In genomic region chr5:119315516-119315949, GRCh38 we compare ENCODE assay signal across 1 cellular context.
TF ChIP-seq lines count a peak whose summit lies in the region.

No MANE protein-coding gene starts in this region.

TF ChIP-seq in K562, 482 proteins besides CTCF, POLR2A, EP300 and RAD21 (continued from another document):
- TF ChIP-seq JUND (IDR thresholded peaks at IDR 0.05; ENCODE audit: borderline replicate concordance, low read depth, low read length) (0 out of 2 replicates have a peak, but pooled peaks have one; percentile 14), JUND (tag; IDR thresholded peaks at IDR 0.05; ENCODE audit: borderline replicate concordance, low read depth, low read length) (no peak; the same call in 2 of the 3 replicates), ZNF592 (IDR thresholded peaks at IDR 0.05) (peak; percentile 46; the same call in 1 of the 2 replicates), SMC3 (conservative IDR thresholded peaks at IDR 0.05; ENCODE audit: insufficient read depth, low read depth, low read length) (peak; percentile 36; the same call in 1 of the 2 replicates), MEIS2 (IDR thresholded peaks at IDR 0.05; ENCODE audit: partially characterized antibody) (peak; percentile 58), ARID3A (IDR thresholded peaks at IDR 0.05; ENCODE audit: borderline replicate concordance, low read depth, low read length) (peak; percentile 85; the same call in 1 of the 2 replicates), CBFA2T3 (IDR thresholded peaks at IDR 0.05) (no peak), BHLHE40 (IDR thresholded peaks at IDR 0.05; ENCODE audit: low read length) (0 out of 2 replicates have a peak, but pooled peaks have one; percentile 13), EGR1 (conservative IDR thresholded peaks at IDR 0.05) (peak; percentile 92), ZSCAN32 (CRISPR knock-in tag; IDR thresholded peaks at IDR 0.05) (no peak), EZH2 (IDR thresholded peaks at IDR 0.05; ENCODE audit: borderline replicate concordance, low read depth, low read length) (no peak), MAFK (IDR thresholded peaks at IDR 0.05; ENCODE audit: low read length) (peak; percentile 22; the same call in 1 of the 2 replicates), MECOM (CRISPR knock-in tag; IDR thresholded peaks at IDR 0.05) (peak; percentile 56; the same call in 1 of the 2 replicates), ETV6 (IDR thresholded peaks at IDR 0.05; ENCODE audit: borderline replicate concordance in 1 of 2, low read depth in 2 of 2, low read length in 1 of 2) (0 out of 4 replicates have a peak, but pooled peaks of 1 of the 2 experiments have one; percentile 21), ETV6 (CRISPR knock-in tag; IDR thresholded peaks at IDR 0.05; ENCODE audit: borderline replicate concordance) (no peak), CREB1 (IDR thresholded peaks at IDR 0.05) (no peak), CREB1 (CRISPR knock-in tag; IDR thresholded peaks at IDR 0.05) (0 out of 2 replicates have a peak, but pooled peaks have one; percentile 21), TBL1XR1 (IDR thresholded peaks at IDR 0.05; ENCODE audit: low read length in 2 of 2) (peak in 1 of 2 experiments; percentile 64; a peak in 2 of 4 replicates), ZNF436 (CRISPR knock-in tag; IDR thresholded peaks at IDR 0.05) (no peak), ZNF507 (tag; conservative IDR thresholded peaks at IDR 0.05) (no peak), MNT (conservative IDR thresholded peaks at IDR 0.05) (0 out of 4 replicates have a peak, but pooled peaks of 1 of the 2 experiments have one; percentile 21), PML (IDR thresholded peaks at IDR 0.05; ENCODE audit: low read length) (no peak), KDM1A (IDR thresholded peaks at IDR 0.05) (peak in 1 of 2 experiments; percentile 49; a peak in 1 of 4 replicates)
TF ChIP-seq in K562: peak in this region for 19.
